Comparison of ENCODE assay signal across 18 cellular contexts in genomic region chr12:92290016-92290685, GRCh38.
DNase-seq lines count a peak whose midpoint lies in the region; ATAC-seq and TF ChIP-seq lines count a peak whose summit lies in the region.
"Had no signal": no experiment of that assay in that cellular context is flagged by ENCODE, and none has a peak within 500 bp of the region (broad histone marks: within the 10 kb centered on the region; RNA-seq: fewer than 3 reads in every experiment).

No MANE protein-coding gene starts in this region.

- H3K27ac ChIP-seq in gastrocnemius medialis = no peak overlapping the region
- H3K27ac ChIP-seq: neutrophil had no signal

- no peak for TF ChIP-seq POLR2A in gastrocnemius medialis (IDR thresholded peaks at IDR 0.05)

- H3K9me3 ChIP-seq in neuron (ENCODE audit: low read length) = no peaks in the 10 kb centered on the region
- H3K9me3 ChIP-seq in gastrocnemius medialis = no peaks in the 10 kb centered on the region
- H3K9me3 ChIP-seq: breast epithelium, Caco-2, neutrophil had no signal

- ATAC-seq in gastrocnemius medialis (no peak), GM21528 (IDR thresholded peaks at IDR 0.05; ENCODE audit: low FRiP score, unreplicated experiment) (no peak)
- ATAC-seq: activated T-cell treated with anti-CD3 and anti-CD28 coated beads, Interleukin-2, amount 50 U/mL, for 4 hours had no signal

- in situ Hi-C loops in gastrocnemius medialis (cut with MboI; ENCODE audit: low sequenced_read_pairs in 4 of 4) = no loop called here

- no peak for TF ChIP-seq CTCF in gastrocnemius medialis (IDR thresholded peaks at IDR 0.05 in 4 of 5, conservative IDR thresholded peaks at IDR 0.05 in 1 of 5)

- H3K4me3 ChIP-seq in neuron (ENCODE audit: low read length) (no peak overlapping the region), gastrocnemius medialis (no peak overlapping the region)
- H3K4me3 ChIP-seq: breast epithelium had no signal

- intact Hi-C loops in gastrocnemius medialis (cut with DNase I; ENCODE audit: low total_unique reads) = no loop called here

- peak overlapping the region; percentile 22 for H2AFZ ChIP-seq in neuron (ENCODE audit: low read depth, low read length)

- H3K4me1 ChIP-seq in neuron (ENCODE audit: insufficient read depth, low read length) = peaks cover 5% of the 10 kb centered on the region
- H3K4me1 ChIP-seq in gastrocnemius medialis = no peaks in the 10 kb centered on the region
- H3K4me1 ChIP-seq: breast epithelium, Caco-2 had no signal

- H3K36me3 ChIP-seq in neuron (ENCODE audit: insufficient read depth, low read length) (no peaks in the 10 kb centered on the region), gastrocnemius medialis (no peaks in the 10 kb centered on the region)
- H3K36me3 ChIP-seq: breast epithelium, neutrophil had no signal

- no peaks in the 10 kb centered on the region for H3K27me3 ChIP-seq in neuron (ENCODE audit: insufficient read depth, low read length)
- no peaks in the 10 kb centered on the region for H3K27me3 ChIP-seq in gastrocnemius medialis
- H3K27me3 ChIP-seq: breast epithelium, neutrophil had no signal

- peak; percentile 59 for DNase-seq in Daoy (ENCODE audit: low read depth)
- peak; percentile 35 for DNase-seq in NCI-H226
- DNase-seq in dedifferentiated amniotic fluid mesenchymal stem cell (ENCODE audit: extremely low spot score) = peak; percentile 39
- no peak for DNase-seq in gastrocnemius medialis
- no peak for DNase-seq in NCI-H2081 (lab: John Stamatoyannopoulos, UW)
- DNase-seq in stimulated activated CD4-positive, alpha-beta T cell treated with anti-CD3 and anti-CD28 coated beads, Interleukin-4, amount 100 ng/mL, for 1 hour = no peak
- DNase-seq: activated B cell treated with CpG ODN at 0.5 μM for 24 hours; activated T-cell treated with anti-CD3 and anti-CD28 coated beads, Interleukin-2, amount 50 U/mL, for 4 hours; Caco-2; erythroblast; GOT3; Karpas-422; kidney; NCI-H2227 treated with DMSO at 0.1 percent for 48 hours had no signal

Comparison
In these comparisons a context has a peak if more than half of its experiments do, and no peak if none do; other contexts are left out.
1. DNase-seq: peak in Daoy (single experiment), NCI-H226 (single experiment) and dedifferentiated amniotic fluid mesenchymal stem cell (single experiment); none in gastrocnemius medialis (0 of 2), NCI-H2081 (0 of 2) and stimulated activated CD4-positive, alpha-beta T cell treated with anti-CD3 and anti-CD28 coated beads, Interleukin-4, amount 100 ng/mL, for 1 hour (single experiment).